ENCODE assay signal across 21 cellular contexts in the genomic region with DNA sequence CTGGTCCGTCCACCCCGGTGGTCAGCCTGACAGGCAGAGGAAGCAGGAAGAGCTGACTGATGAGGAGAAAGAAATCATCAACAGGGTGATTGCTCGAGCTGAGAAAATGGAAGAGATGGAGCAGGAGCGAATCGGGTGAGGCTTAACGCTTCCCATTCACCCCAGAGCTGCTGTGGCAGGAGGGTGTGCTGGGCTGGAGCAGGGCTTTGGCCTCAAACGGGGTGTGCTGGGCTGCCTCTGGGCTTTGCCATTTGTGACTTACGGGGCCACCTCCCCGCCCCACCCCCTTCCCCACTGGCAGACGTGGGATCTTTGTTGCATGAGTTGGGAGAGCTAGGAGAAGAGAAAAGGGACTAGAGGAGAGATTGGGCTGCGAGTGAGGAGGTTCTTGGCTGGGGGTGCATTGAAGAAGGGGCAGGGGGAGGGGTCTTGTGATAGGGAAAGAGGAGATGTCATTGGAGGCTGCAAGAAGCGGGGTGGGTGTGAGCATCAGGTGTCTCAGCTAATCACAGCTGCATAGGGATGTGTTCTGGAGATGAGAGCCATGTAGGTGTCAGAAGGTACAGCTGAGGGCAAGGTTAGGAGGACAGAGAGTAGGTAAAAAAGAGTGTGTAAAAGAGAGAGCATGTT. TPM values are rescaled to one million over a fixed set of nuclear protein-coding genes. Genes with fewer than 3 reads are reported as not detected.
DNase-seq lines count a peak whose midpoint lies in the region; ATAC-seq and TF ChIP-seq lines count a peak whose summit lies in the region.
"Had no signal": no experiment of that assay in that cellular context is flagged by ENCODE, and none has a peak within 500 bp of the region (broad histone marks: within the 10 kb centered on the region; RNA-seq: fewer than 3 reads in every experiment).

No MANE protein-coding gene starts in this region.

- peak overlapping the region; percentile 11; the same call in 1 of the 2 replicates for H3K4me3 ChIP-seq in HUES64 (ENCODE audit: low read length)
- no peak overlapping the region for H3K4me3 ChIP-seq in endodermal cell (ENCODE audit: low read length)
- no peak overlapping the region for H3K4me3 ChIP-seq in vagina
- H3K4me3 ChIP-seq: HAP-1, Peyer's patch had no signal

- ATAC-seq in HG03432 (IDR thresholded peaks at IDR 0.05; ENCODE audit: unreplicated experiment), result no peak

- H3K27me3 ChIP-seq in HUES64 (ENCODE audit: insufficient read depth, low read length) (no peaks in the 10 kb centered on the region), endodermal cell (ENCODE audit: control insufficient read depth, insufficient read depth, low read length, poor library complexity, severe bottlenecking) (peaks cover 66% of the 10 kb centered on the region), vagina (no peaks in the 10 kb centered on the region)
- H3K27me3 ChIP-seq: Peyer's patch had no signal

- no peak overlapping the region for H3K4me3 Mint-ChIP-seq in endodermal cell
- H3K4me3 Mint-ChIP-seq: CD4-positive, alpha-beta T cell; IgD-negative memory B cell had no signal

- H3K4me1 ChIP-seq in HUES64 (ENCODE audit: insufficient read depth, low read length), result peaks cover 22% of the 10 kb centered on the region
- peaks cover 17% of the 10 kb centered on the region for H3K4me1 ChIP-seq in endodermal cell (ENCODE audit: control insufficient read depth, insufficient read depth, low read length)
- H3K4me1 ChIP-seq in vagina, result no peaks in the 10 kb centered on the region
- H3K4me1 ChIP-seq: HAP-1, Peyer's patch had no signal

- H3K36me3 ChIP-seq in HUES64 (ENCODE audit: insufficient read depth, low read length), result no peaks in the 10 kb centered on the region
- no peaks in the 10 kb centered on the region for H3K36me3 ChIP-seq in endodermal cell (ENCODE audit: control insufficient read depth, insufficient read depth, low read length)
- H3K36me3 ChIP-seq in vagina, result no peaks in the 10 kb centered on the region
- H3K36me3 ChIP-seq: HAP-1, Peyer's patch had no signal

- H3K9me3 ChIP-seq in HUES64 (ENCODE audit: insufficient read depth, low read depth, low read length) (no peaks in the 10 kb centered on the region), endodermal cell (ENCODE audit: control insufficient read depth, low read length) (no peaks in the 10 kb centered on the region), vagina (no peaks in the 10 kb centered on the region)
- H3K9me3 ChIP-seq: HAP-1, Peyer's patch had no signal

- 63% methylated on average over 10 of the region's 12 CpGs for WGBS in HUES64
- WGBS in endodermal cell (ENCODE audit: insufficient coverage in 1 of 2, insufficient read length in 1 of 2), 2 experiments, result 68 to 82% methylated on average over 5 to 12 of the region's 12 CpGs

- no peak overlapping the region for H3K27ac Mint-ChIP-seq in endodermal cell
- H3K27ac Mint-ChIP-seq: CD4-positive, alpha-beta T cell; IgD-negative memory B cell had no signal

- DNase-seq in endodermal cell, result peak; percentile 72
- DNase-seq in islet precursor cell, result peak; percentile 52
- peak; percentile 58 to 84 for DNase-seq in vagina (ENCODE audit: extremely low spot score in 2 of 2)
- no peak for DNase-seq in posterior cingulate gyrus
- DNase-seq in caudate nucleus (lab: John Stamatoyannopoulos, UW), result no peak
- DNase-seq: CD4-positive, alpha-beta T cell; COR-L47; DMS 273 treated with DMSO at 0.1 percent for 48 hours; DMS79 treated with DMSO at 0.1 percent for 48 hours; NCI-H1105 treated with DMSO at 0.1 percent for 48 hours; NCI-H2081 treated with DMSO at 0.1 percent for 48 hours; NCI-H2171 treated with DMSO at 0.1 percent for 48 hours; NCI-H446; NCI-H526; Peyer's patch had no signal

- H3K36me3 Mint-ChIP-seq in endodermal cell (ENCODE audit: low read depth), result no peaks in the 10 kb centered on the region
- H3K36me3 Mint-ChIP-seq: IgD-negative memory B cell had no signal

- H3K9me3 Mint-ChIP-seq in endodermal cell, result peaks cover 2% of the 10 kb centered on the region
- H3K9me3 Mint-ChIP-seq: CD4-positive, alpha-beta T cell; IgD-negative memory B cell had no signal

- H3K4me1 Mint-ChIP-seq in endodermal cell, result peaks cover 41% of the 10 kb centered on the region
- H3K4me1 Mint-ChIP-seq: IgD-negative memory B cell had no signal

- no peak for TF ChIP-seq POLR2A in vagina (IDR thresholded peaks at IDR 0.05)

- H3K27me3 Mint-ChIP-seq in endodermal cell (ENCODE audit: insufficient read depth), result peaks cover 78% of the 10 kb centered on the region

- TF ChIP-seq CTCF in endodermal cell (conservative IDR thresholded peaks at IDR 0.05) (no peak), vagina (IDR thresholded peaks at IDR 0.05) (no peak)

- H3K27ac ChIP-seq in HUES64 (ENCODE audit: low read depth, low read length) (no peak overlapping the region), endodermal cell (ENCODE audit: low read depth, low read length) (no peak overlapping the region), vagina (no peak overlapping the region), caudate nucleus (ENCODE audit: low read depth, low read length) (no peak overlapping the region)
- H3K27ac ChIP-seq: Peyer's patch had no signal

- intact Hi-C loops in vagina (cut with DNase I), result no loop called here
- intact Hi-C loops in posterior cingulate gyrus (cut with DNase I), result no loop called here

- 0 out of 2 replicates have a peak overlapping the region, but pooled peaks have one; percentile 25 for H3K9ac ChIP-seq in HUES64 (ENCODE audit: low read depth, low read length)
- no peak overlapping the region for H3K9ac ChIP-seq in endodermal cell (ENCODE audit: extremely low read depth, low read length, poor library complexity, severe bottlenecking)

RNA-seq across cellular contexts. Expression of a gene that starts 56.3 kb away (rescaled TPM):
- polyA plus RNA-seq in HUES64 (2013, experiment 1 of 2), result 0.40 TPM
- 0.19 TPM for polyA plus RNA-seq in HUES64 (2013, experiment 2 of 2)
- total RNA-seq in endodermal cell (not detected), vagina (3.4 TPM)
- polyA plus RNA-seq in endodermal cell (2013, experiment 1 of 2), result 0.21 TPM
- polyA plus RNA-seq in endodermal cell (2013, experiment 2 of 2), result 0.83 TPM
- total RNA-seq: CD4-positive, alpha-beta T cell; OCI-LY7; Peyer's patch had no signal
- polyA plus RNA-seq: BJ, IgD-negative memory B cell had no signal

RNA-seq across cellular contexts. Expression of a gene that starts 58.9 kb away (rescaled TPM):
- 0.25 TPM for polyA plus RNA-seq in HUES64 (2013, experiment 1 of 2)
- polyA plus RNA-seq in HUES64 (2013, experiment 2 of 2), result 0.32 TPM
- total RNA-seq in endodermal cell (not detected), vagina (30.9 TPM)
- polyA plus RNA-seq in endodermal cell (2013, experiment 1 of 2), result not detected
- polyA plus RNA-seq in endodermal cell (2013, experiment 2 of 2), result not detected

Comparison
In these comparisons a context has a peak if more than half of its experiments do, and no peak if none do; other contexts are left out.
1. DNase-seq: peak in endodermal cell (single experiment), islet precursor cell (single experiment) and vagina (2 of 2); none in posterior cingulate gyrus (0 of 10) and caudate nucleus (0 of 61).
2. RNA of a gene that starts 58.9 kb away (total RNA-seq): 30.9 TPM in vagina (single experiment); not detected in endodermal cell; every median in the first group is over 10 times any median in the second.